ENCODE assay signal across 8 cellular contexts in the genomic region with DNA sequence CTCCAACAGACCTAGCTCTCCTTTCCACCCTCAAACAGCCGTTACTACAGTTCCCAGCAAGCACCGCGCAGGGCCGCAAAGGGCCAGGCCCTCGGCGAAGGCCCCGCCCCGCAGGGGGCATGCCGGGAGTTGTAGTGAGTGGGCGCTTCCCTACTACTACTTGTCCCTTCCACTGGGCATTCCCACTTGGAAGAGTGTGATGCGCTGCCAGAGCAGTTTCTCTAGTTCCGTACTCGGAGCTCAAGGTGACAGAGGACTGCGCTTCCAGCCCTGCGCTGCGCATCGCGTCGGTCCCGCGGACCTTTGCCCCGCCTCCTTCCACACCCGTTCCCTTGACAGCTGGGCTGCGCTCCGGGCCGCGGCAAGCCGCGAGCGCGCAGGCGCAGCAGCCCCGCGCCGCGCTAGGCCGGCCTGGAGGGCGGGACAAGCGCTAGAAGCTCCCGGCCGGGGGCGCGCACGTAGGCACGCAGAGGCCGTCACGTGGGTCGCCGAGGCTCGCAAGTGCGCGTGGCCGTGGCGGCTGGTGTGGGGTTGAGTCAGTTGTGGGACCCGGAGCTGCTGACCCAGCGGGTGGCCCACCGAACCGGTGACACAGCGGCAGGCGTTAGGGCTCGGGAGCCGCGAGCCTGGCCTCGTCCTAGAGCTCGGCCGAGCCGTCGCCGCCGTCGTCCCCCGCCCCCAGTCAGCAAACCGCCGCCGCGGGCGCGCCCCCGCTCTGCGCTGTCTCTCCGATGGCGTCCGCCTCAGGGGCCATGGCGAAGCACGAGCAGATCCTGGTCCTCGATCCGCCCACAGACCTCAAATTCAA. TPM values are rescaled to one million over a fixed set of nuclear protein-coding genes. Genes with fewer than 3 reads are reported as not detected.
A peak's percentile ranks its signal among the peaks of the same experiment; 100 is the strongest.
DNase-seq lines count a peak whose midpoint lies in the region; ATAC-seq and TF ChIP-seq lines count a peak whose summit lies in the region.

A gene with protein sequence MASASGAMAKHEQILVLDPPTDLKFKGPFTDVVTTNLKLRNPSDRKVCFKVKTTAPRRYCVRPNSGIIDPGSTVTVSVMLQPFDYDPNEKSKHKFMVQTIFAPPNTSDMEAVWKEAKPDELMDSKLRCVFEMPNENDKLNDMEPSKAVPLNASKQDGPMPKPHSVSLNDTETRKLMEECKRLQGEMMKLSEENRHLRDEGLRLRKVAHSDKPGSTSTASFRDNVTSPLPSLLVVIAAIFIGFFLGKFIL (plus strand): TSS at position 491 of the 808 bp plus-strand sequence. CDS start 241 bp downstream, at position 732.

- H3K27me3 Mint-ChIP-seq in endothelial cell (ENCODE audit: unreplicated experiment) (peaks cover 10% of the 10 kb centered on the region), mesothelial cell of epicardium (ENCODE audit: low read depth) (peaks cover 6% of the 10 kb centered on the region)

- peak; percentile 88 for ATAC-seq in GM21528 (IDR thresholded peaks at IDR 0.05; ENCODE audit: low FRiP score, unreplicated experiment)

- peaks cover 16% of the 10 kb centered on the region for H3K4me1 ChIP-seq in OCI-LY3 (ENCODE audit: low read length)

- H3K4me3 Mint-ChIP-seq in endothelial cell (ENCODE audit: unreplicated experiment), result peak within 1 kb of the TSS; percentile 98
- H3K4me3 Mint-ChIP-seq in mesothelial cell of epicardium, result peak within 1 kb of the TSS; percentile 92

- H3K4me1 Mint-ChIP-seq in endothelial cell (ENCODE audit: unreplicated experiment) (peaks cover 27% of the 10 kb centered on the region), mesothelial cell of epicardium (peaks cover 21% of the 10 kb centered on the region)

- H3K9me3 Mint-ChIP-seq in endothelial cell (ENCODE audit: unreplicated experiment) (no peaks in the 10 kb centered on the region), mesothelial cell of epicardium (no peaks in the 10 kb centered on the region)

- peak within 1 kb of the TSS; percentile 95 for H3K27ac Mint-ChIP-seq in endothelial cell (ENCODE audit: unreplicated experiment)
- peak within 1 kb of the TSS; percentile 96 for H3K27ac Mint-ChIP-seq in mesothelial cell of epicardium

- no peaks in the 10 kb centered on the region for H3K9me3 ChIP-seq in OCI-LY3 (ENCODE audit: insufficient read depth, low read length)

- H3K9ac ChIP-seq in OCI-LY3 (ENCODE audit: low read length), result peak within 1 kb of the TSS; percentile 93

- peaks cover 15% of the 10 kb centered on the region for H3K36me3 Mint-ChIP-seq in endothelial cell (ENCODE audit: low read depth, unreplicated experiment)
- no peaks in the 10 kb centered on the region for H3K36me3 Mint-ChIP-seq in mesothelial cell of epicardium

- H4K20me1 ChIP-seq in OCI-LY3 (ENCODE audit: insufficient read depth, low read length), result peaks cover 38% of the 10 kb centered on the region

- H3K27ac ChIP-seq in OCI-LY3 (ENCODE audit: low read length), result peak within 1 kb of the TSS; percentile 76

- peak within 1 kb of the TSS; percentile 96 for H3K4me3 ChIP-seq in OCI-LY3 (ENCODE audit: low read length)

- TF ChIP-seq CTCF in OCI-LY3 (IDR thresholded peaks at IDR 0.05; ENCODE audit: low read depth, low read length) (no peak), endothelial cell (IDR thresholded peaks at IDR 0.05; ENCODE audit: unreplicated experiment) (no peak), mesothelial cell of epicardium (IDR thresholded peaks at IDR 0.05; ENCODE audit: unreplicated experiment) (peak; percentile 20)

- H3K79me2 ChIP-seq in OCI-LY3 (ENCODE audit: low read length), result peaks cover 48% of the 10 kb centered on the region

- peak within 1 kb of the TSS; percentile 96 for H2AFZ ChIP-seq in OCI-LY3 (ENCODE audit: low read depth, low read length)

- no peaks in the 10 kb centered on the region for H3K36me3 ChIP-seq in OCI-LY3 (replicated peaks; ENCODE audit: low read depth, low read length)

- DNase-seq in DMS 273 treated with DMSO at 0.1 percent for 48 hours (lab: John Stamatoyannopoulos, UW), result peak; percentile 84
- DNase-seq in HuH-7.5 (ENCODE audit: low spot score), result peak; percentile 96
- DNase-seq in activated CD8-positive, alpha-beta memory T cell treated with anti-CD3 and anti-CD28 coated beads, Interleukin-2, amount 50 U/mL, for 48 hours, result peak; percentile 95
- DNase-seq in endothelial cell (ENCODE audit: low spot score), result peak; percentile 92
- peak; percentile 91 to 92 for DNase-seq in mesothelial cell of epicardium (ENCODE audit: low spot score in 2 of 2, unreplicated experiment in 2 of 2)
- peak; percentile 87 to 92 for DNase-seq in stimulated activated CD8-positive, alpha-beta memory T cell treated with anti-CD3 and anti-CD28 coated beads, Interleukin-15, amount 100 ng/mL, for 4 hours (ENCODE audit: low read depth in 2 of 2)

- H3K27me3 ChIP-seq in OCI-LY3 (ENCODE audit: low read depth, low read length), result peaks cover 9% of the 10 kb centered on the region; the same call in 1 of the 2 replicates

- H3K4me2 ChIP-seq in OCI-LY3 (ENCODE audit: low read length), result peak within 1 kb of the TSS; percentile 99

RNA-seq across cellular contexts. Expression of the gene that starts here (rescaled TPM):
- total RNA-seq in endothelial cell (ENCODE audit: unreplicated experiment) (180 TPM), mesothelial cell of epicardium (126 to 131 TPM (median 130 TPM) in 3 replicates)

Comparison
In these comparisons a context has a peak if more than half of its experiments do, and no peak if none do; other contexts are left out.
1. Peak in every context shown above with its lines: DNase-seq, ATAC-seq, H3K4me3 ChIP-seq and H3K27ac ChIP-seq.